9 cellular contexts compared by ENCODE assay signal in the genomic region with DNA sequence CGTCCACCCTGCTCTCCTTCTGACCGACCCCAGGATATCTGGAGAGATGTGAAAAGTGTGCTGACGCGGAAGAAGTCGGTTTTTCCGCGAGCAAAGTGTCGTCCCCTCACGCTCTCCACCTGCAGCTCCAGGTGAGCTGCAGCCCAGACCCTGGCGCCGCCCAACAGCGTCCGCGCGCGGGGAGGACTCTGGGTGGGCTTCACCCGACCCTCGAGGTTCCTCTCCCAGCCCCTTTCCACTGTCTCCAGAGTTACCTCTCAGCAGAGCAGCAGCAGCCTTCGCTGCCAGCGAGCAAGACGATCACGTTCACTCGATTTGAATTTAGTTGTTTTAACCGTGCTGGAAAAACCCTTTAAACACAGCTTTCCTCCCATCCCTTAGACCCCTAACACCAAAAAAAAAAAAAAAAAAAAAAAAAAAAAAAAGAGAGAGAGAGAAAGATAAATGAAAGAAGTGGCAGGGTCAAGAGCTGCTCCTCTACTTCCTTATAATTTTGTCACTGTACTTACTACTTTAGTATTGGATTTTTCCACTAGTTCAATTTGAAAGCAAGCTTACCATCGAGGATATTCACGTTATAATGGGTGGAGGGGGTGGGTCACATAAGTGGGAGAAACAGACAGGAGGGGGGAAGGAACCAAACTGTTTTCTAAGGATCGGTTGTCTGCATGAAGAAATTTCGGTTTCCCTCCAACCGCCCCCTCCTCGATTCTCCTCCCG. TPM values are rescaled to one million over a fixed set of nuclear protein-coding genes. Genes with fewer than 3 reads are reported as not detected.
DNase-seq lines count a peak whose midpoint lies in the region; ATAC-seq and TF ChIP-seq lines count a peak whose summit lies in the region.
"Had no signal": no experiment of that assay in that cellular context is flagged by ENCODE, and none has a peak within 500 bp of the region (broad histone marks: within the 10 kb centered on the region; RNA-seq: fewer than 3 reads in every experiment).

No MANE protein-coding gene starts in this region.

- CTCF ChIA-PET in activated CD8-positive, alpha-beta memory T cell treated with anti-CD3 and anti-CD28 coated beads, Interleukin-2, amount 10 ng/mL, durations not matched to agents 7 days and 5 days (lab: Charles Lee): interaction anchor here (0.7 to 2.2 kb wide), 4 partner anchors 87 to 386 kb away, joined by 3 to 13 read pairs (median 4); no protein-coding TSS in a partner anchor

- no peak for TF ChIP-seq CTCF in heart left ventricle (IDR thresholded peaks at IDR 0.05)

- H3K9me3 ChIP-seq in heart left ventricle: no peaks in the 10 kb centered on the region

- peaks cover 24% of the 10 kb centered on the region for H3K27me3 Mint-ChIP-seq in activated CD8-positive, alpha-beta memory T cell treated with anti-CD3 and anti-CD28 coated beads, Interleukin-2, amount 10 ng/mL, durations not matched to agents 7 days and 5 days
- H3K27me3 Mint-ChIP-seq in activated T-helper 1 cell treated with anti-CD3 and anti-CD28 coated beads, Interleukin-12 subunit alpha, Interleukin-12 subunit beta, Interleukin-2, Interleukin-4 antibody, amounts not matched to agents 30 ng/mL and 10 ng/mL and 1 ng/mL, durations not matched to agents 14 hours and 24 hours and 36 hours (ENCODE audit: insufficient read depth): peaks cover 47% of the 10 kb centered on the region

- peak overlapping the region; percentile 87 to 99 (median 95) for H3K4me3 ChIP-seq in heart left ventricle
- H3K4me3 ChIP-seq in rectal smooth muscle tissue (ENCODE audit: low read length): peak overlapping the region; percentile 78

- TF ChIP-seq POLR2A in heart left ventricle (IDR thresholded peaks at IDR 0.05): no peak

- H3K4me1 Mint-ChIP-seq in activated CD8-positive, alpha-beta memory T cell treated with anti-CD3 and anti-CD28 coated beads, Interleukin-2, amount 10 ng/mL, durations not matched to agents 7 days and 5 days: peaks cover 28% of the 10 kb centered on the region
- H3K4me1 Mint-ChIP-seq in activated T-helper 1 cell treated with anti-CD3 and anti-CD28 coated beads, Interleukin-12 subunit alpha, Interleukin-12 subunit beta, Interleukin-2, Interleukin-4 antibody, amounts not matched to agents 30 ng/mL and 10 ng/mL and 1 ng/mL, durations not matched to agents 14 hours and 24 hours and 36 hours (ENCODE audit: low read depth): peaks cover 23% of the 10 kb centered on the region

- H3K36me3 Mint-ChIP-seq in activated CD8-positive, alpha-beta memory T cell treated with anti-CD3 and anti-CD28 coated beads, Interleukin-2, amount 10 ng/mL, durations not matched to agents 7 days and 5 days: no peaks in the 10 kb centered on the region
- no peaks in the 10 kb centered on the region for H3K36me3 Mint-ChIP-seq in activated T-helper 1 cell treated with anti-CD3 and anti-CD28 coated beads, Interleukin-12 subunit alpha, Interleukin-12 subunit beta, Interleukin-2, Interleukin-4 antibody, amounts not matched to agents 30 ng/mL and 10 ng/mL and 1 ng/mL, durations not matched to agents 14 hours and 24 hours and 36 hours (ENCODE audit: low read depth)

- H3K9me3 Mint-ChIP-seq in activated CD8-positive, alpha-beta memory T cell treated with anti-CD3 and anti-CD28 coated beads, Interleukin-2, amount 10 ng/mL, durations not matched to agents 7 days and 5 days (ENCODE audit: low read depth): no peaks in the 10 kb centered on the region
- H3K9me3 Mint-ChIP-seq in activated T-helper 1 cell treated with anti-CD3 and anti-CD28 coated beads, Interleukin-12 subunit alpha, Interleukin-12 subunit beta, Interleukin-2, Interleukin-4 antibody, amounts not matched to agents 30 ng/mL and 10 ng/mL and 1 ng/mL, durations not matched to agents 14 hours and 24 hours and 36 hours: no peaks in the 10 kb centered on the region

- no peak for DNase-seq in activated CD8-positive, alpha-beta memory T cell treated with anti-CD3 and anti-CD28 coated beads, Interleukin-2, amount 10 ng/mL, durations not matched to agents 7 days and 5 days
- DNase-seq in activated CD8-positive, alpha-beta memory T cell treated with anti-CD3 and anti-CD28 coated beads, Interleukin-2, amount 50 U/mL, for 48 hours: no peak
- no peak for DNase-seq in activated T-helper 1 cell treated with anti-CD3 and anti-CD28 coated beads, Interleukin-12 subunit alpha, Interleukin-12 subunit beta, Interleukin-2, Interleukin-4 antibody, amounts not matched to agents 30 ng/mL and 10 ng/mL and 1 ng/mL, durations not matched to agents 14 hours and 24 hours and 36 hours (ENCODE audit: low spot score)
- DNase-seq in heart left ventricle: peak in 3 of 5 donors; percentile 39 to 68 (median 43)
- DNase-seq in ureter (ENCODE audit: low spot score): no peak

- H3K4me1 ChIP-seq in heart left ventricle (peaks cover 0 to 54% (median 39%) of the 10 kb centered on the region in 12 donors), rectal smooth muscle tissue (ENCODE audit: control insufficient read depth, insufficient read depth, low read length) (no peaks in the 10 kb centered on the region)

- H3K36me3 ChIP-seq in heart left ventricle (no peaks in the 10 kb centered on the region), rectal smooth muscle tissue (ENCODE audit: control insufficient read depth, insufficient read depth, low read length) (no peaks in the 10 kb centered on the region)

- ATAC-seq in activated CD8-positive, alpha-beta memory T cell treated with anti-CD3 and anti-CD28 coated beads, Interleukin-2, amount 10 ng/mL, durations not matched to agents 7 days and 5 days: no peak
- ATAC-seq in HG03135 (IDR thresholded peaks at IDR 0.05; ENCODE audit: unreplicated experiment) (peak; percentile 0), heart left ventricle (peak in 2 of 4 donors; percentile 1), GM21515 (IDR thresholded peaks at IDR 0.05; ENCODE audit: unreplicated experiment) (no peak)

- H3K27ac ChIP-seq in heart left ventricle (peak overlapping the region; percentile 81 to 98 (median 90)), rectal smooth muscle tissue (ENCODE audit: low read depth, low read length) (peak overlapping the region; percentile 96)
- H3K27ac ChIP-seq: epithelial cell of prostate had no signal

- H3K27me3 ChIP-seq in heart left ventricle: peaks cover 0 to 25% (median 0%) of the 10 kb centered on the region in 9 donors
- H3K27me3 ChIP-seq in rectal smooth muscle tissue (ENCODE audit: control insufficient read depth, insufficient read depth, low read length): no peaks in the 10 kb centered on the region

- peak overlapping the region; percentile 93 for H3K4me3 Mint-ChIP-seq in activated CD8-positive, alpha-beta memory T cell treated with anti-CD3 and anti-CD28 coated beads, Interleukin-2, amount 10 ng/mL, durations not matched to agents 7 days and 5 days
- H3K4me3 Mint-ChIP-seq in activated T-helper 1 cell treated with anti-CD3 and anti-CD28 coated beads, Interleukin-12 subunit alpha, Interleukin-12 subunit beta, Interleukin-2, Interleukin-4 antibody, amounts not matched to agents 30 ng/mL and 10 ng/mL and 1 ng/mL, durations not matched to agents 14 hours and 24 hours and 36 hours: peak overlapping the region; percentile 96

- intact Hi-C loops in activated T-helper 1 cell treated with anti-CD3 and anti-CD28 coated beads, Interleukin-12 subunit alpha, Interleukin-12 subunit beta, Interleukin-2, Interleukin-4 antibody, amounts not matched to agents 30 ng/mL and 10 ng/mL and 1 ng/mL, durations not matched to agents 14 hours and 24 hours and 36 hours (cut with micrococcal nuclease): loop anchor here (1.0 to 10.0 kb wide), 8 partner anchors 381 to 826 kb away; a partner anchor contains a TSS
- intact Hi-C loops in heart left ventricle (cut with DNase I): loop anchor here in 8 of 10 donors (2.0 to 10.0 kb wide), 9 partner anchors 76 to 516 kb away; no protein-coding TSS in a partner anchor

- H3K9ac ChIP-seq in rectal smooth muscle tissue (ENCODE audit: low read length): peak overlapping the region; percentile 89

- peak overlapping the region; percentile 89 for H3K27ac Mint-ChIP-seq in activated CD8-positive, alpha-beta memory T cell treated with anti-CD3 and anti-CD28 coated beads, Interleukin-2, amount 10 ng/mL, durations not matched to agents 7 days and 5 days
- peak overlapping the region; percentile 48 for H3K27ac Mint-ChIP-seq in activated T-helper 1 cell treated with anti-CD3 and anti-CD28 coated beads, Interleukin-12 subunit alpha, Interleukin-12 subunit beta, Interleukin-2, Interleukin-4 antibody, amounts not matched to agents 30 ng/mL and 10 ng/mL and 1 ng/mL, durations not matched to agents 14 hours and 24 hours and 36 hours

- WGBS in heart left ventricle, 4 donors: 0 to 1% (median 0%) methylated on average over 17 to 31 of the region's 31 CpGs

RNA-seq across cellular contexts. Expression of a gene that starts 0.8 kb away (rescaled TPM):
- 1 to 10 TPM; 2.2 to 9.0 TPM for total RNA-seq in activated CD8-positive, alpha-beta memory T cell treated with anti-CD3 and anti-CD28 coated beads, Interleukin-2, amount 10 ng/mL, durations not matched to agents 7 days and 5 days
- total RNA-seq in activated T-helper 1 cell treated with anti-CD3 and anti-CD28 coated beads, Interleukin-12 subunit alpha, Interleukin-12 subunit beta, Interleukin-2, Interleukin-4 antibody, amounts not matched to agents 30 ng/mL and 10 ng/mL and 1 ng/mL, durations not matched to agents 14 hours and 24 hours and 36 hours: 0.24 and 0.29 TPM in 2 replicates
- total RNA-seq in heart left ventricle (10 to 100 TPM; 14.7 to 26.5 (median 20.0) TPM), ureter (31.6 TPM)
- polyA plus RNA-seq in heart left ventricle: 1 to 10 TPM; 3.6 TPM

Comparison
In these comparisons a context has a peak if more than half of its experiments do, and no peak if none do; other contexts are left out.
1. DNase-seq: peak in heart left ventricle (3 of 5); none in activated CD8-positive, alpha-beta memory T cell treated with anti-CD3 and anti-CD28 coated beads, Interleukin-2, amount 10 ng/mL, durations not matched to agents 7 days and 5 days (single experiment), activated CD8-positive, alpha-beta memory T cell treated with anti-CD3 and anti-CD28 coated beads, Interleukin-2, amount 50 U/mL, for 48 hours (single experiment), activated T-helper 1 cell treated with anti-CD3 and anti-CD28 coated beads, Interleukin-12 subunit alpha, Interleukin-12 subunit beta, Interleukin-2, Interleukin-4 antibody, amounts not matched to agents 30 ng/mL and 10 ng/mL and 1 ng/mL, durations not matched to agents 14 hours and 24 hours and 36 hours (single experiment) and ureter (single experiment).